13 cellular contexts compared by ENCODE assay signal in the genomic region with DNA sequence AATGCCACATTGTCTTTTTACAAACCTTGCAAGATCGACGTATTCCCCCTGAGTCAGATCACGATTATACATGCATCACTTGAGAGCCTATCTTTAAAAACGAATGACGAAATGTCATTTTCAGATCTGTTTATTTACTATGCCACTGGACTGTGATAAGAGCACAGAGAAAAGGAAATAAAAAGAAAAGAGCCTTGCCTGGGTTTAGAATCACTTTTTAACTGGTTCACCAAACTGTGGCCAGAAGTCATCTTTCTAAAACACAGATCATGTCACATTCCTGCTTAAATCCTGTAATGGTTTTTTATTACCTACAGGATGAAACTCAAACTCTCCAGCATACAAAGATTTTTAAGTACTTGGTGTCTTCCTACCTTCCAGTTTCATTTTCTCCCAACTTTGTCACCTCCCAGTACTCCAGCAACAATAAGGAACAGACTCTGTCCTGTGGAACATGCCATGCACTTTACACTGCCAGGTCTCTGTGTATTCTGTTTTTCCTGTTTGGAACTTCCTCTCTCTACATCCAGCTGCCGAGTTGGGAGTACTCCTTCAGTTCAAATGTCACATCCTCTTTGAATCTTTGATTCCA.
A peak's percentile ranks its signal among the peaks of the same experiment; 100 is the strongest.
DNase-seq lines count a peak whose midpoint lies in the region; ATAC-seq and TF ChIP-seq lines count a peak whose summit lies in the region.
"Had no signal": no experiment of that assay in that cellular context is flagged by ENCODE, and none has a peak within 500 bp of the region (broad histone marks: within the 10 kb centered on the region; RNA-seq: fewer than 3 reads in every experiment).

No MANE protein-coding gene starts in this region.

- H3K4me3 ChIP-seq in prostate gland, result no peak overlapping the region

- no peak for TF ChIP-seq CTCF in prostate gland (IDR thresholded peaks at IDR 0.05)

- H3K4me3 Mint-ChIP-seq in central memory CD8-positive, alpha-beta T cell, result no peak overlapping the region
- H3K4me3 Mint-ChIP-seq: activated CD4-positive, alpha-beta memory T cell treated with anti-CD3 and anti-CD28 coated beads, Interleukin-2, amount 10 ng/mL, durations not matched to agents 7 days and 5 days had no signal

- peak overlapping the region; percentile 4 for H3K27ac Mint-ChIP-seq in central memory CD8-positive, alpha-beta T cell (ENCODE audit: low read depth)
- H3K27ac Mint-ChIP-seq: activated CD4-positive, alpha-beta memory T cell treated with anti-CD3 and anti-CD28 coated beads, Interleukin-2, amount 10 ng/mL, durations not matched to agents 7 days and 5 days had no signal

- peaks cover 37% of the 10 kb centered on the region for H3K36me3 Mint-ChIP-seq in central memory CD8-positive, alpha-beta T cell (ENCODE audit: insufficient read depth)

- DNase-seq in NCI-H2107 treated with DMSO at 0.1 percent for 48 hours (lab: John Stamatoyannopoulos, UW; ENCODE audit: unreplicated experiment) (peak; percentile 50), NCI-H2107 (lab: John Stamatoyannopoulos, UW) (no peak), NCI-H2029 treated with DMSO at 0.1 percent for 48 hours (lab: John Stamatoyannopoulos, UW) (peak; percentile 49), prostate gland (ENCODE audit: low spot score) (peak; percentile 6), NCI-H82 (lab: John Stamatoyannopoulos, UW) (no peak), T1000 (lab: John Stamatoyannopoulos, UW) (no peak)
- DNase-seq in central memory CD8-positive, alpha-beta T cell (ENCODE audit: low spot score in 2 of 2), result no peak
- no peak for DNase-seq in activated CD4-positive, alpha-beta T cell treated with anti-CD3 and anti-CD28 coated beads, Interleukin-2, amount 50 U/mL, for 4 hours
- DNase-seq: activated CD4-positive, alpha-beta memory T cell treated with anti-CD3 and anti-CD28 coated beads, Interleukin-2, amount 10 ng/mL, durations not matched to agents 7 days and 5 days; anterior cingulate cortex; NCI-H446 treated with DMSO at 0.1 percent for 48 hours; stimulated activated CD8-positive, alpha-beta memory T cell treated with anti-CD3 and anti-CD28 coated beads, Interleukin-4, amount 100 ng/mL, for 48 hours had no signal

- no peak for ATAC-seq in central memory CD8-positive, alpha-beta T cell (replicated peaks; ENCODE audit: extremely low read depth, poor library complexity, severe bottlenecking)
- ATAC-seq: SK-N-SH treated with all-trans-retinoic acid at 6 μM for 48 hours had no signal

- 45% methylated on average over 6 of the region's 6 CpGs for whole genome bisulfite sequencing in prostate gland

- no peaks in the 10 kb centered on the region for H3K27me3 ChIP-seq in prostate gland (replicated peaks; ENCODE audit: insufficient read depth)

- H3K4me1 Mint-ChIP-seq in central memory CD8-positive, alpha-beta T cell, result peaks cover 34% of the 10 kb centered on the region

- no peaks in the 10 kb centered on the region for H3K9me3 ChIP-seq in prostate gland

- H3K27me3 Mint-ChIP-seq in central memory CD8-positive, alpha-beta T cell, result no peaks in the 10 kb centered on the region
- H3K27me3 Mint-ChIP-seq: activated CD4-positive, alpha-beta memory T cell treated with anti-CD3 and anti-CD28 coated beads, Interleukin-2, amount 10 ng/mL, durations not matched to agents 7 days and 5 days had no signal

- H3K9me3 Mint-ChIP-seq in central memory CD8-positive, alpha-beta T cell, result no peaks in the 10 kb centered on the region
- H3K9me3 Mint-ChIP-seq: activated CD4-positive, alpha-beta memory T cell treated with anti-CD3 and anti-CD28 coated beads, Interleukin-2, amount 10 ng/mL, durations not matched to agents 7 days and 5 days had no signal

- TF ChIP-seq POLR2A in prostate gland (IDR thresholded peaks at IDR 0.05), result no peak

- intact Hi-C loops in prostate gland (cut with DNase I), result no loop called here

- peak overlapping the region in 1 of 2 donors; percentile 30 for H3K27ac ChIP-seq in prostate gland

- no peaks in the 10 kb centered on the region for H3K4me1 ChIP-seq in prostate gland (replicated peaks)

- no peaks in the 10 kb centered on the region for H3K36me3 ChIP-seq in prostate gland

Comparison
In these comparisons a context has a peak if more than half of its experiments do, and no peak if none do; other contexts are left out.
1. DNase-seq: peak in NCI-H2107 treated with DMSO at 0.1 percent for 48 hours (single experiment), NCI-H2029 treated with DMSO at 0.1 percent for 48 hours (single experiment) and prostate gland (single experiment); none in NCI-H2107 (single experiment), central memory CD8-positive, alpha-beta T cell (0 of 2), NCI-H82 (single experiment), T1000 (single experiment) and activated CD4-positive, alpha-beta T cell treated with anti-CD3 and anti-CD28 coated beads, Interleukin-2, amount 50 U/mL, for 4 hours (0 of 2).